21 cellular contexts compared by ENCODE assay signal in the genomic region with DNA sequence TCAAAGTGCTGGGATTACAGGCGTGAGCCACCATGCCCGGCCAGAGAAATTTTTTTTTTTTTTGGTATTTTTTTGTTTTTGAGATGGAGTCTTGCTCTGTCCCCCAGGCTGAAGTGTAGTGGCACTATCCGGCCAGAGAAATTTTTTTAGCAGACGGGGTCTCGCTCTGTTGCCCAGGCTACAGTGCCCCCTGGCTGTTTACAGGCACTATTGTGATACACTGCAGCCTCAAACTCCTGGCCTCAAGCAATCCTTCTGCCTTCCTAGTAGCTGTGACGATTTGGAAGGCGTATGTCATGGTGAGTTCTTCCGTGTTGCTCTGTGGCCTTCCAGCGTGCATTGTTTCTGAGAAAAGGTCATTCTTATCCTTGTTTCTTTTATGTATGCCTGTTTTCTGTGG. TPM values are rescaled to one million over a fixed set of nuclear protein-coding genes. Genes with fewer than 3 reads are reported as not detected.
DNase-seq lines count a peak whose midpoint lies in the region; ATAC-seq, FAIRE-seq and TF ChIP-seq lines count a peak whose summit lies in the region.
"Had no signal": no experiment of that assay in that cellular context is flagged by ENCODE, and none has a peak within 500 bp of the region (broad histone marks: within the 10 kb centered on the region; RNA-seq: fewer than 3 reads in every experiment).

No MANE protein-coding gene starts in this region.

- no peak overlapping the region for H3K4me2 ChIP-seq in HepG2 (ENCODE audit: low read depth, low read length)

- no peak overlapping the region for H3K9ac ChIP-seq in HepG2 (ENCODE audit: insufficient read depth, low read depth, low read length)

- H3K4me3 ChIP-seq in HepG2 (replicated peaks in 1 of 3; ENCODE audit: insufficient read depth in 1 of 3, low read depth in 2 of 3, low read length in 3 of 3) (no peak overlapping the region), right lobe of liver (no peak overlapping the region), NB4 (ENCODE audit: low read depth, low read length) (no peak overlapping the region), ovary (no peak overlapping the region)
- H3K4me3 ChIP-seq: K562 had no signal

- H3K4me1 Mint-ChIP-seq in endothelial cell (ENCODE audit: unreplicated experiment), result peaks cover 3% of the 10 kb centered on the region
- H3K4me1 Mint-ChIP-seq in type B pancreatic cell (ENCODE audit: unreplicated experiment), result no peaks in the 10 kb centered on the region

- H3K36me3 Mint-ChIP-seq in endothelial cell (ENCODE audit: low read depth, unreplicated experiment), result peaks cover 6% of the 10 kb centered on the region
- peaks cover 55% of the 10 kb centered on the region for H3K36me3 Mint-ChIP-seq in type B pancreatic cell

- no peaks in the 10 kb centered on the region for H4K20me1 ChIP-seq in HepG2 (ENCODE audit: insufficient read depth, low read length)

- WGBS in HepG2 (ENCODE audit: low lambda C conversion rate), result 96% methylated on average over 9 of the region's 9 CpGs
- 89% methylated on average over 6 of the region's 9 CpGs for WGBS in right lobe of liver (ENCODE audit: insufficient coverage, low coverage, low lambda C conversion rate, missing lambda C conversion rate)
- WGBS in ovary, 3 donors, result 86 to 94% (median 93%) methylated on average over 9 of the region's 9 CpGs

- TF ChIP-seq RAD21 in HepG2 (CRISPR knock-in tag; IDR thresholded peaks at IDR 0.05), result no peak

- H3K79me2 ChIP-seq in HepG2 (ENCODE audit: insufficient read depth, low read length), result peaks cover 31% of the 10 kb centered on the region

- H3K4me1 ChIP-seq in HepG2 (ENCODE audit: insufficient read depth, low read length) (no peaks in the 10 kb centered on the region), right lobe of liver (peaks cover 0 to 6% (median 2%) of the 10 kb centered on the region in 4 donors), ovary (ENCODE audit: insufficient read depth) (no peaks in the 10 kb centered on the region)

- peak; percentile 54; the same call in 2 of the 3 replicates for ATAC-seq in HepG2
- ATAC-seq in right lobe of liver, result no peak
- ATAC-seq: K562 had no signal

- TF ChIP-seq CTCF in HepG2 (CRISPR knock-in tag; IDR thresholded peaks at IDR 0.05), result no peak
- no peak for TF ChIP-seq CTCF in right lobe of liver (IDR thresholded peaks at IDR 0.05)
- peak; percentile 9 for TF ChIP-seq CTCF in NB4 (IDR thresholded peaks at IDR 0.05; ENCODE audit: low read depth, low read length)
- TF ChIP-seq CTCF in endothelial cell (IDR thresholded peaks at IDR 0.05; ENCODE audit: unreplicated experiment), result peak; percentile 31
- peak; percentile 45 for TF ChIP-seq CTCF in type B pancreatic cell (conservative IDR thresholded peaks at IDR 0.05)
- no peak for TF ChIP-seq CTCF in ovary (IDR thresholded peaks at IDR 0.05)

- in situ Hi-C loops in HepG2 (cut with HindIII; ENCODE audit: extremely low pct_ligation_motif_present, low pct_unique_long_range_greater_than_20kb), result no loop called here

- intact Hi-C loops in HepG2 (cut with micrococcal nuclease; ENCODE audit: unreplicated experiment) (no loop called here), right lobe of liver (cut with DNase I) (no loop called here), ovary (cut with DNase I) (no loop called here)

- BruUV-seq in HepG2 (replicated peaks; lab: Mats Ljungman, UMichigan), result no TSS peak

- no peak for FAIRE-seq in HepG2 (lab: Jason Lieb, UNC)
- FAIRE-seq: A204.1, GM18507, K562 had no signal

- TF ChIP-seq EP300 in HepG2 (IDR thresholded peaks at IDR 0.05; ENCODE audit: low read depth in 2 of 2, low read length in 2 of 2), result no peak
- TF ChIP-seq EP300 in HepG2 (CRISPR knock-in tag; IDR thresholded peaks at IDR 0.05; ENCODE audit: borderline replicate concordance), result no peak
- TF ChIP-seq EP300 in ovary (IDR thresholded peaks at IDR 0.05), result no peak

- DNase-seq in HepG2 (ENCODE audit: low spot score) (no peak), right lobe of liver (no peak), NB4 (ENCODE audit: low read depth) (peak; percentile 25), endothelial cell (ENCODE audit: low spot score) (peak; percentile 12), type B pancreatic cell (ENCODE audit: extremely low spot score, unreplicated experiment) (no peak), epidermal melanocyte (ENCODE audit: insufficient read length, low spot score) (no peak), NCI-H187 (lab: John Stamatoyannopoulos, UW) (no peak), ovary (no peak)
- DNase-seq: C1 segment of cervical spinal cord, COR-L47, DMS153, NCI-H1048, NCI-H146, NCI-H345, NCI-H526, OCI-M1 had no signal

- POLR2A ChIA-PET in HepG2 (lab: Yijun Ruan, JAX), result no interaction called here

- CTCF ChIA-PET in HepG2 (lab: Yijun Ruan, JAX; ENCODE audit: low intra/inter-chr PET ratio, low total read pairs), result no interaction called here

- no peaks in the 10 kb centered on the region for H3K9me3 ChIP-seq in HepG2 (ENCODE audit: low read length)
- H3K9me3 ChIP-seq in right lobe of liver, result no peaks in the 10 kb centered on the region
- no peaks in the 10 kb centered on the region for H3K9me3 ChIP-seq in ovary

- peaks cover 2 to 45% of the 10 kb centered on the region in 2 experiments for H3K36me3 ChIP-seq in HepG2 (replicated peaks in 1 of 2; ENCODE audit: control insufficient read depth in 1 of 2, insufficient read depth in 2 of 2, low read length in 2 of 2)
- no peaks in the 10 kb centered on the region for H3K36me3 ChIP-seq in right lobe of liver
- H3K36me3 ChIP-seq in ovary, result no peaks in the 10 kb centered on the region

- no peak overlapping the region for H3K4me3 Mint-ChIP-seq in endothelial cell (ENCODE audit: unreplicated experiment)
- H3K4me3 Mint-ChIP-seq in type B pancreatic cell, result no peak overlapping the region

- H2AFZ ChIP-seq in HepG2 (ENCODE audit: low read length), result no peak overlapping the region

- no peak overlapping the region for H3K27ac ChIP-seq in HepG2 (ENCODE audit: extremely low read length, insufficient read depth, low read length)
- no peak overlapping the region for H3K27ac ChIP-seq in right lobe of liver
- H3K27ac ChIP-seq in ovary, result no peak overlapping the region
- H3K27ac ChIP-seq: RWPE1 had no signal

- H3K27ac Mint-ChIP-seq in endothelial cell (ENCODE audit: unreplicated experiment), result no peak overlapping the region
- H3K27ac Mint-ChIP-seq in type B pancreatic cell, result no peak overlapping the region

- H3K9me3 Mint-ChIP-seq in endothelial cell (ENCODE audit: unreplicated experiment) (no peaks in the 10 kb centered on the region), type B pancreatic cell (no peaks in the 10 kb centered on the region)

- H3K27me3 ChIP-seq in HepG2 (ENCODE audit: control insufficient read depth in 1 of 2, insufficient read depth in 2 of 2, low read length in 2 of 2) (no peaks in the 10 kb centered on the region), right lobe of liver (no peaks in the 10 kb centered on the region), ovary (no peaks in the 10 kb centered on the region)

- no peak for TF ChIP-seq POLR2A in HepG2 (IDR thresholded peaks at IDR 0.05; ENCODE audit: insufficient read depth in 1 of 2, low read depth in 2 of 2, low read length in 2 of 2)
- TF ChIP-seq POLR2A in right lobe of liver (IDR thresholded peaks at IDR 0.05), result no peak
- TF ChIP-seq POLR2A in NB4 (IDR thresholded peaks at IDR 0.05; ENCODE audit: extremely low read depth, insufficient read length), result no peak
- TF ChIP-seq POLR2A in ovary (IDR thresholded peaks at IDR 0.05), result no peak

- H3K27me3 Mint-ChIP-seq in endothelial cell (ENCODE audit: unreplicated experiment) (no peaks in the 10 kb centered on the region), type B pancreatic cell (no peaks in the 10 kb centered on the region)

RNA-seq across cellular contexts. Expression of a gene that starts 47.5 kb away (rescaled TPM):
- 8.8 and 20.9 TPM in 2 replicates for total RNA-seq in HepG2 (2016; rRNA removed; fragmentation: Illumina TruSeq; extraction: Trizol)
- 4.0 and 5.8 TPM in 2 replicates for total RNA-seq in HepG2 (2016; cell fraction: cytosol; rRNA removed; fragmentation: Illumina TruSeq; extraction: Trizol; ENCODE audit: low read depth)
- 8.8 and 21.7 TPM in 2 replicates for total RNA-seq in HepG2 (2016; cell fraction: insoluble cytoplasmic fraction; rRNA removed; fragmentation: Illumina TruSeq; extraction: Trizol)
- 12.3 and 13.7 TPM in 2 replicates for total RNA-seq in HepG2 (2016; cell fraction: membrane; rRNA removed; fragmentation: Illumina TruSeq; extraction: Trizol)
- total RNA-seq in HepG2 (2016; cell fraction: nucleus; rRNA removed; fragmentation: Illumina TruSeq; extraction: Trizol), result 13.5 and 15.2 TPM in 2 replicates
- 8.2 and 9.1 TPM in 2 replicates for polyA plus RNA-seq in HepG2 (2011; rRNA removed)
- 4.1 and 6.7 TPM in 2 replicates for polyA plus RNA-seq in HepG2 (2011; cell fraction: cytosol; rRNA removed)
- polyA plus RNA-seq in HepG2 (2011; cell fraction: nucleus; rRNA removed), result 4.3 and 5.9 TPM in 2 replicates
- polyA plus RNA-seq in HepG2 (2012), result 9.5 and 13.5 TPM in 2 replicates
- polyA plus RNA-seq in HepG2 (2016; cell fraction: cytosol; fragmentation: Illumina TruSeq; extraction: Trizol; ENCODE audit: low read depth), result 1.5 and 2.1 TPM in 2 replicates
- polyA plus RNA-seq in HepG2 (2016; cell fraction: insoluble cytoplasmic fraction; fragmentation: Illumina TruSeq; extraction: Trizol; ENCODE audit: low read depth), result 22.1 and 25.0 TPM in 2 replicates
- polyA plus RNA-seq in HepG2 (2016; cell fraction: membrane; fragmentation: Illumina TruSeq; extraction: Trizol; ENCODE audit: low read depth), result 8.3 and 8.5 TPM in 2 replicates
- polyA plus RNA-seq in HepG2 (2016; cell fraction: nucleus; fragmentation: Illumina TruSeq; extraction: Trizol; ENCODE audit: insufficient read depth, low read depth), result 17.3 and 18.4 TPM in 2 replicates
- 7.4 and 18.7 TPM in 2 replicates for polyA minus RNA-seq in HepG2 (2011; rRNA and poly(A)+ RNA removed; ENCODE audit: low replicate concordance)
- 8.8 and 11.2 TPM in 2 replicates for polyA minus RNA-seq in HepG2 (2011; cell fraction: cytosol; rRNA and poly(A)+ RNA removed)
- 13.7 and 17.5 TPM in 2 replicates for polyA minus RNA-seq in HepG2 (2011; cell fraction: nucleus; rRNA and poly(A)+ RNA removed)
- total RNA-seq in right lobe of liver, result 1 to 10 TPM; 4.8 to 8.8 (median 5.3) TPM
- total RNA-seq in endothelial cell (ENCODE audit: unreplicated experiment), result 46.3 TPM
- 49.1 and 55.7 TPM in 2 replicates for total RNA-seq in type B pancreatic cell (ENCODE audit: low replicate concordance)
- total RNA-seq in ovary, result 10 to 100 TPM; 12.5 to 24.9 (median 16.5) TPM
- 10 to 100 TPM; 10.3 to 11.4 TPM for polyA plus RNA-seq in ovary

RNA-seq across cellular contexts. Expression of a gene that starts 49.6 kb away (rescaled TPM):
- total RNA-seq in HepG2 (2016; rRNA removed; fragmentation: Illumina TruSeq; extraction: Trizol) (not detected in 2 replicates), right lobe of liver (1 to 10 TPM in 1 of 6 experiments, under 1 TPM in 1, not detected in 4; 0.57 to 3.3 TPM), endothelial cell (ENCODE audit: unreplicated experiment) (5.4 TPM), type B pancreatic cell (ENCODE audit: low replicate concordance) (not detected in 2 replicates), ovary (10 to 100 TPM in 1 of 7 donors, 1 to 10 TPM in 3, not detected in 3; 1.5 to 18.7 (median 3.7) TPM)
- total RNA-seq in HepG2 (2016; cell fraction: cytosol; rRNA removed; fragmentation: Illumina TruSeq; extraction: Trizol; ENCODE audit: low read depth), result not detected in 2 replicates
- total RNA-seq in HepG2 (2016; cell fraction: insoluble cytoplasmic fraction; rRNA removed; fragmentation: Illumina TruSeq; extraction: Trizol), result not detected in 2 replicates
- not detected in 2 replicates for total RNA-seq in HepG2 (2016; cell fraction: membrane; rRNA removed; fragmentation: Illumina TruSeq; extraction: Trizol)
- total RNA-seq in HepG2 (2016; cell fraction: nucleus; rRNA removed; fragmentation: Illumina TruSeq; extraction: Trizol), result not detected in 2 replicates
- polyA plus RNA-seq in HepG2 (2011; rRNA removed) (0.17 TPM in 1 of 2 replicates, not detected in the other), ovary (1 to 10 TPM in 1 of 2 donors, not detected in 1; 2.7 TPM)
- not detected in 2 replicates for polyA plus RNA-seq in HepG2 (2011; cell fraction: cytosol; rRNA removed)
- polyA plus RNA-seq in HepG2 (2011; cell fraction: nucleus; rRNA removed), result not detected in 2 replicates
- polyA plus RNA-seq in HepG2 (2012), result not detected in 2 replicates
- polyA plus RNA-seq in HepG2 (2016; cell fraction: cytosol; fragmentation: Illumina TruSeq; extraction: Trizol; ENCODE audit: low read depth), result not detected in 2 replicates
- polyA plus RNA-seq in HepG2 (2016; cell fraction: insoluble cytoplasmic fraction; fragmentation: Illumina TruSeq; extraction: Trizol; ENCODE audit: low read depth), result not detected in 2 replicates
- polyA plus RNA-seq in HepG2 (2016; cell fraction: membrane; fragmentation: Illumina TruSeq; extraction: Trizol; ENCODE audit: low read depth), result not detected in 2 replicates
- not detected in 2 replicates for polyA plus RNA-seq in HepG2 (2016; cell fraction: nucleus; fragmentation: Illumina TruSeq; extraction: Trizol; ENCODE audit: insufficient read depth, low read depth)
- not detected in 2 replicates for polyA minus RNA-seq in HepG2 (2011; rRNA and poly(A)+ RNA removed; ENCODE audit: low replicate concordance)
- not detected in 2 replicates for polyA minus RNA-seq in HepG2 (2011; cell fraction: cytosol; rRNA and poly(A)+ RNA removed)
- not detected in 2 replicates for polyA minus RNA-seq in HepG2 (2011; cell fraction: nucleus; rRNA and poly(A)+ RNA removed)
- total RNA-seq: G401 had no signal
- polyA plus RNA-seq: K562 had no signal

Comparison
In these comparisons a context has a peak if more than half of its experiments do, and no peak if none do; other contexts are left out.
1. DNase-seq: peak in NB4 (single experiment) and endothelial cell (single experiment); none in HepG2 (single experiment), right lobe of liver (0 of 3), type B pancreatic cell (single experiment), epidermal melanocyte (single experiment), NCI-H187 (0 of 2) and ovary (0 of 5).
2. CTCF ChIP-seq: peak in NB4 (single experiment), endothelial cell (single experiment) and type B pancreatic cell (single experiment); none in HepG2 (single experiment), right lobe of liver (0 of 4) and ovary (0 of 3).